In the genomic region with DNA sequence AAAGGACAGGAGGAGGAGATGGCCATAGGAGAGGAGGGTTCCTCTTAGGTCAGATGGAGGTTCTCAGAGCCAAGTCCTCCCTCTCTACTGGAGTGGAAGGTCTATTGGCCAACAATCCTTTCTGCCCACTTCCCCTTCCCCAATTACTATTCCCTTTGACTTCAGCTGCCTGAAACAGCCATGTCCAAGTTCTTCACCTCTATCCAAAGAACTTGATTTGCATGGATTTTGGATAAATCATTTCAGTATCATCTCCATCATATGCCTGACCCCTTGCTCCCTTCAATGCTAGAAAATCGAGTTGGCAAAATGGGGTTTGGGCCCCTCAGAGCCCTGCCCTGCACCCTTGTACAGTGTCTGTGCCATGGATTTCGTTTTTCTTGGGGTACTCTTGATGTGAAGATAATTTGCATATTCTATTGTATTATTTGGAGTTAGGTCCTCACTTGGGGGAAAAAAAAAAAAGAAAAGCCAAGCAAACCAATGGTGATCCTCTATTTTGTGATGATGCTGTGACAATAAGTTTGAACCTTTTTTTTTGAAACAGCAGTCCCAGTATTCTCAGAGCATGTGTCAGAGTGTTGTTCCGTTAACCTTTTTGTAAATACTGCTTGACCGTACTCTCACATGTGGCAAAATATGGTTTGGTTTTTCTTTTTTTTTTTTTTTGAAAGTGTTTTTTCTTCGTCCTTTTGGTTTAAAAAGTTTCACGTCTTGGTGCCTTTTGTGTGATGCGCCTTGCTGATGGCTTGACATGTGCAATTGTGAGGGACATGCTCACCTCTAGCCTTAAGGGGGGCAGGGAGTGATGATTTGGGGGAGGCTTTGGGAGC, we compare ENCODE assay signal across 1 cellular context.
TF ChIP-seq lines count a peak whose summit lies in the region.

No MANE protein-coding gene starts in this region.

TF ChIP-seq in GM12878, 131 proteins besides CTCF, POLR2A, EP300 and RAD21 (continued from another document):
- TF ChIP-seq, protein P1, sequence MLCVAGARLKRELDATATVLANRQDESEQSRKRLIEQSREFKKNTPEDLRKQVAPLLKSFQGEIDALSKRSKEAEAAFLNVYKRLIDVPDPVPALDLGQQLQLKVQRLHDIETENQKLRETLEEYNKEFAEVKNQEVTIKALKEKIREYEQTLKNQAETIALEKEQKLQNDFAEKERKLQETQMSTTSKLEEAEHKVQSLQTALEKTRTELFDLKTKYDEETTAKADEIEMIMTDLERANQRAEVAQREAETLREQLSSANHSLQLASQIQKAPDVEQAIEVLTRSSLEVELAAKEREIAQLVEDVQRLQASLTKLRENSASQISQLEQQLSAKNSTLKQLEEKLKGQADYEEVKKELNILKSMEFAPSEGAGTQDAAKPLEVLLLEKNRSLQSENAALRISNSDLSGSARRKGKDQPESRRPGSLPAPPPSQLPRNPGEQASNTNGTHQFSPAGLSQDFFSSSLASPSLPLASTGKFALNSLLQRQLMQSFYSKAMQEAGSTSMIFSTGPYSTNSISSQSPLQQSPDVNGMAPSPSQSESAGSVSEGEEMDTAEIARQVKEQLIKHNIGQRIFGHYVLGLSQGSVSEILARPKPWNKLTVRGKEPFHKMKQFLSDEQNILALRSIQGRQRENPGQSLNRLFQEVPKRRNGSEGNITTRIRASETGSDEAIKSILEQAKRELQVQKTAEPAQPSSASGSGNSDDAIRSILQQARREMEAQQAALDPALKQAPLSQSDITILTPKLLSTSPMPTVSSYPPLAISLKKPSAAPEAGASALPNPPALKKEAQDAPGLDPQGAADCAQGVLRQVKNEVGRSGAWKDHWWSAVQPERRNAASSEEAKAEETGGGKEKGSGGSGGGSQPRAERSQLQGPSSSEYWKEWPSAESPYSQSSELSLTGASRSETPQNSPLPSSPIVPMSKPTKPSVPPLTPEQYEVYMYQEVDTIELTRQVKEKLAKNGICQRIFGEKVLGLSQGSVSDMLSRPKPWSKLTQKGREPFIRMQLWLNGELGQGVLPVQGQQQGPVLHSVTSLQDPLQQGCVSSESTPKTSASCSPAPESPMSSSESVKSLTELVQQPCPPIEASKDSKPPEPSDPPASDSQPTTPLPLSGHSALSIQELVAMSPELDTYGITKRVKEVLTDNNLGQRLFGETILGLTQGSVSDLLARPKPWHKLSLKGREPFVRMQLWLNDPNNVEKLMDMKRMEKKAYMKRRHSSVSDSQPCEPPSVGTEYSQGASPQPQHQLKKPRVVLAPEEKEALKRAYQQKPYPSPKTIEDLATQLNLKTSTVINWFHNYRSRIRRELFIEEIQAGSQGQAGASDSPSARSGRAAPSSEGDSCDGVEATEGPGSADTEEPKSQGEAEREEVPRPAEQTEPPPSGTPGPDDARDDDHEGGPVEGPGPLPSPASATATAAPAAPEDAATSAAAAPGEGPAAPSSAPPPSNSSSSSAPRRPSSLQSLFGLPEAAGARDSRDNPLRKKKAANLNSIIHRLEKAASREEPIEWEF (IDR thresholded peaks at IDR 0.05; ENCODE audit: insufficient replicate concordance, low read depth, low read length) = no peak
- TF ChIP-seq, protein P2, sequence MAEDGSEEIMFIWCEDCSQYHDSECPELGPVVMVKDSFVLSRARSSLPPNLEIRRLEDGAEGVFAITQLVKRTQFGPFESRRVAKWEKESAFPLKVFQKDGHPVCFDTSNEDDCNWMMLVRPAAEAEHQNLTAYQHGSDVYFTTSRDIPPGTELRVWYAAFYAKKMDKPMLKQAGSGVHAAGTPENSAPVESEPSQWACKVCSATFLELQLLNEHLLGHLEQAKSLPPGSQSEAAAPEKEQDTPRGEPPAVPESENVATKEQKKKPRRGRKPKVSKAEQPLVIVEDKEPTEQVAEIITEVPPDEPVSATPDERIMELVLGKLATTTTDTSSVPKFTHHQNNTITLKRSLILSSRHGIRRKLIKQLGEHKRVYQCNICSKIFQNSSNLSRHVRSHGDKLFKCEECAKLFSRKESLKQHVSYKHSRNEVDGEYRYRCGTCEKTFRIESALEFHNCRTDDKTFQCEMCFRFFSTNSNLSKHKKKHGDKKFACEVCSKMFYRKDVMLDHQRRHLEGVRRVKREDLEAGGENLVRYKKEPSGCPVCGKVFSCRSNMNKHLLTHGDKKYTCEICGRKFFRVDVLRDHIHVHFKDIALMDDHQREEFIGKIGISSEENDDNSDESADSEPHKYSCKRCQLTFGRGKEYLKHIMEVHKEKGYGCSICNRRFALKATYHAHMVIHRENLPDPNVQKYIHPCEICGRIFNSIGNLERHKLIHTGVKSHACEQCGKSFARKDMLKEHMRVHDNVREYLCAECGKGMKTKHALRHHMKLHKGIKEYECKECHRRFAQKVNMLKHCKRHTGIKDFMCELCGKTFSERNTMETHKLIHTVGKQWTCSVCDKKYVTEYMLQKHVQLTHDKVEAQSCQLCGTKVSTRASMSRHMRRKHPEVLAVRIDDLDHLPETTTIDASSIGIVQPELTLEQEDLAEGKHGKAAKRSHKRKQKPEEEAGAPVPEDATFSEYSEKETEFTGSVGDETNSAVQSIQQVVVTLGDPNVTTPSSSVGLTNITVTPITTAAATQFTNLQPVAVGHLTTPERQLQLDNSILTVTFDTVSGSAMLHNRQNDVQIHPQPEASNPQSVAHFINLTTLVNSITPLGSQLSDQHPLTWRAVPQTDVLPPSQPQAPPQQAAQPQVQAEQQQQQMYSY (CRISPR knock-in tag; IDR thresholded peaks at IDR 0.05) = peak; percentile 26; the same call in 1 of the 2 replicates
- TF ChIP-seq, protein P3, sequence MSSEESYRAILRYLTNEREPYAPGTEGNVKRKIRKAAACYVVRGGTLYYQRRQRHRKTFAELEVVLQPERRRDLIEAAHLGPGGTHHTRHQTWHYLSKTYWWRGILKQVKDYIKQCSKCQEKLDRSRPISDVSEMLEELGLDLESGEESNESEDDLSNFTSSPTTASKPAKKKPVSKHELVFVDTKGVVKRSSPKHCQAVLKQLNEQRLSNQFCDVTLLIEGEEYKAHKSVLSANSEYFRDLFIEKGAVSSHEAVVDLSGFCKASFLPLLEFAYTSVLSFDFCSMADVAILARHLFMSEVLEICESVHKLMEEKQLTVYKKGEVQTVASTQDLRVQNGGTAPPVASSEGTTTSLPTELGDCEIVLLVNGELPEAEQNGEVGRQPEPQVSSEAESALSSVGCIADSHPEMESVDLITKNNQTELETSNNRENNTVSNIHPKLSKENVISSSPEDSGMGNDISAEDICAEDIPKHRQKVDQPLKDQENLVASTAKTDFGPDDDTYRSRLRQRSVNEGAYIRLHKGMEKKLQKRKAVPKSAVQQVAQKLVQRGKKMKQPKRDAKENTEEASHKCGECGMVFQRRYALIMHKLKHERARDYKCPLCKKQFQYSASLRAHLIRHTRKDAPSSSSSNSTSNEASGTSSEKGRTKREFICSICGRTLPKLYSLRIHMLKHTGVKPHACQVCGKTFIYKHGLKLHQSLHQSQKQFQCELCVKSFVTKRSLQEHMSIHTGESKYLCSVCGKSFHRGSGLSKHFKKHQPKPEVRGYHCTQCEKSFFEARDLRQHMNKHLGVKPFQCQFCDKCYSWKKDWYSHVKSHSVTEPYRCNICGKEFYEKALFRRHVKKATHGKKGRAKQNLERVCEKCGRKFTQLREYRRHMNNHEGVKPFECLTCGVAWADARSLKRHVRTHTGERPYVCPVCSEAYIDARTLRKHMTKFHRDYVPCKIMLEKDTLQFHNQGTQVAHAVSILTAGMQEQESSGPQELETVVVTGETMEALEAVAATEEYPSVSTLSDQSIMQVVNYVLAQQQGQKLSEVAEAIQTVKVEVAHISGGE (CRISPR knock-in tag; IDR thresholded peaks at IDR 0.05) = 0 out of 2 replicates have a peak, but pooled peaks have one; percentile 39
- TF ChIP-seq, protein P4, sequence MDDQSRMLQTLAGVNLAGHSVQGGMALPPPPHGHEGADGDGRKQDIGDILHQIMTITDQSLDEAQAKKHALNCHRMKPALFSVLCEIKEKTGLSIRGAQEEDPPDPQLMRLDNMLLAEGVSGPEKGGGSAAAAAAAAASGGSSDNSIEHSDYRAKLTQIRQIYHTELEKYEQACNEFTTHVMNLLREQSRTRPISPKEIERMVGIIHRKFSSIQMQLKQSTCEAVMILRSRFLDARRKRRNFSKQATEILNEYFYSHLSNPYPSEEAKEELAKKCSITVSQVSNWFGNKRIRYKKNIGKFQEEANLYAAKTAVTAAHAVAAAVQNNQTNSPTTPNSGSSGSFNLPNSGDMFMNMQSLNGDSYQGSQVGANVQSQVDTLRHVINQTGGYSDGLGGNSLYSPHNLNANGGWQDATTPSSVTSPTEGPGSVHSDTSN (IDR thresholded peaks at IDR 0.05; ENCODE audit: insufficient replicate concordance, low read depth, low read length) = no peak
- TF ChIP-seq WRNIP1 (IDR thresholded peaks at IDR 0.05; ENCODE audit: borderline replicate concordance, low read depth, low read length) (no peak), POU2F2 (IDR thresholded peaks at IDR 0.05; ENCODE audit: borderline replicate concordance, low read depth, low read length) (peak; percentile 64; the same call in 2 of the 3 replicates), FOXK2 (IDR thresholded peaks at IDR 0.05) (no peak), EGR1 (IDR thresholded peaks at IDR 0.05; ENCODE audit: borderline replicate concordance in 1 of 2, low read depth in 2 of 2, low read length in 2 of 2) (no peak), PAX5 (IDR thresholded peaks at IDR 0.05; ENCODE audit: borderline replicate concordance, low read depth, low read length) (0 out of 2 replicates have a peak, but pooled peaks have one; percentile 10)
- TF ChIP-seq, protein P5, sequence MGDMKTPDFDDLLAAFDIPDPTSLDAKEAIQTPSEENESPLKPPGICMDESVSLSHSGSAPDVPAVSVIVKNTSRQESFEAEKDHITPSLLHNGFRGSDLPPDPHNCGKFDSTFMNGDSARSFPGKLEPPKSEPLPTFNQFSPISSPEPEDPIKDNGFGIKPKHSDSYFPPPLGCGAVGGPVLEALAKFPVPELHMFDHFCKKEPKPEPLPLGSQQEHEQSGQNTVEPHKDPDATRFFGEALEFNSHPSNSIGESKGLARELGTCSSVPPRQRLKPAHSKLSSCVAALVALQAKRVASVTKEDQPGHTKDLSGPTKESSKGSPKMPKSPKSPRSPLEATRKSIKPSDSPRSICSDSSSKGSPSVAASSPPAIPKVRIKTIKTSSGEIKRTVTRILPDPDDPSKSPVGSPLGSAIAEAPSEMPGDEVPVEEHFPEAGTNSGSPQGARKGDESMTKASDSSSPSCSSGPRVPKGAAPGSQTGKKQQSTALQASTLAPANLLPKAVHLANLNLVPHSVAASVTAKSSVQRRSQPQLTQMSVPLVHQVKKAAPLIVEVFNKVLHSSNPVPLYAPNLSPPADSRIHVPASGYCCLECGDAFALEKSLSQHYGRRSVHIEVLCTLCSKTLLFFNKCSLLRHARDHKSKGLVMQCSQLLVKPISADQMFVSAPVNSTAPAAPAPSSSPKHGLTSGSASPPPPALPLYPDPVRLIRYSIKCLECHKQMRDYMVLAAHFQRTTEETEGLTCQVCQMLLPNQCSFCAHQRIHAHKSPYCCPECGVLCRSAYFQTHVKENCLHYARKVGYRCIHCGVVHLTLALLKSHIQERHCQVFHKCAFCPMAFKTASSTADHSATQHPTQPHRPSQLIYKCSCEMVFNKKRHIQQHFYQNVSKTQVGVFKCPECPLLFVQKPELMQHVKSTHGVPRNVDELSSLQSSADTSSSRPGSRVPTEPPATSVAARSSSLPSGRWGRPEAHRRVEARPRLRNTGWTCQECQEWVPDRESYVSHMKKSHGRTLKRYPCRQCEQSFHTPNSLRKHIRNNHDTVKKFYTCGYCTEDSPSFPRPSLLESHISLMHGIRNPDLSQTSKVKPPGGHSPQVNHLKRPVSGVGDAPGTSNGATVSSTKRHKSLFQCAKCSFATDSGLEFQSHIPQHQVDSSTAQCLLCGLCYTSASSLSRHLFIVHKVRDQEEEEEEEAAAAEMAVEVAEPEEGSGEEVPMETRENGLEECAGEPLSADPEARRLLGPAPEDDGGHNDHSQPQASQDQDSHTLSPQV (IDR thresholded peaks at IDR 0.05) = no peak
TF ChIP-seq in GM12878: peak in this region for 7.
